Comparison of ENCODE assay signal across 1 cellular context in the genomic region with DNA sequence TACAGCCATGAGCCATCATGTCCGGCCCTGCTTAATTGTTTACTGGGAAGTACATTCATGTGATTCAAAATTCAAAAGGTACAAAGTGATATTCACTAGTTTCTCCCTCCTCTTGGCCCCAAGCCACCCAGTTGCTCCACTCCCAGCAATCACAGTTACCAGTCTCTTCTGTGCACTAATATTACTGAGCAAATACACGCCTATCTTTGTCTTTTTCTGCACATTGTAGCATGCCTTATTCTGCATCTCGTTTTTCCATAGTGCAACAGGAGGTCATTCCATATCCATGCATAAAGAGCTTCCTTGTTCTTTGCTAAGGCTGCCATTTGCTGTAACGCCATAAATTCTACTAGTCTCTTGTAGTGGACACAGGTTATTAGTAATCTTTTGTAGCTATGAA.
TF ChIP-seq lines count a peak whose summit lies in the region.

No MANE protein-coding gene starts in this region.

TF ChIP-seq in SK-N-SH, 30 proteins besides CTCF, POLR2A, EP300 and RAD21 (continued from another document):
- TF ChIP-seq, protein P1, sequence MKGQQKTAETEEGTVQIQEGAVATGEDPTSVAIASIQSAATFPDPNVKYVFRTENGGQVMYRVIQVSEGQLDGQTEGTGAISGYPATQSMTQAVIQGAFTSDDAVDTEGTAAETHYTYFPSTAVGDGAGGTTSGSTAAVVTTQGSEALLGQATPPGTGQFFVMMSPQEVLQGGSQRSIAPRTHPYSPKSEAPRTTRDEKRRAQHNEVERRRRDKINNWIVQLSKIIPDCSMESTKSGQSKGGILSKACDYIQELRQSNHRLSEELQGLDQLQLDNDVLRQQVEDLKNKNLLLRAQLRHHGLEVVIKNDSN (IDR thresholded peaks at IDR 0.05; ENCODE audit: borderline replicate concordance, low read depth) = no peak
- TF ChIP-seq RXRA (IDR thresholded peaks at IDR 0.05; ENCODE audit: borderline replicate concordance, low read depth) = no peak
TF ChIP-seq in SK-N-SH: peak in this region for 0.
